26 cellular contexts compared by ENCODE assay signal in the genomic region with DNA sequence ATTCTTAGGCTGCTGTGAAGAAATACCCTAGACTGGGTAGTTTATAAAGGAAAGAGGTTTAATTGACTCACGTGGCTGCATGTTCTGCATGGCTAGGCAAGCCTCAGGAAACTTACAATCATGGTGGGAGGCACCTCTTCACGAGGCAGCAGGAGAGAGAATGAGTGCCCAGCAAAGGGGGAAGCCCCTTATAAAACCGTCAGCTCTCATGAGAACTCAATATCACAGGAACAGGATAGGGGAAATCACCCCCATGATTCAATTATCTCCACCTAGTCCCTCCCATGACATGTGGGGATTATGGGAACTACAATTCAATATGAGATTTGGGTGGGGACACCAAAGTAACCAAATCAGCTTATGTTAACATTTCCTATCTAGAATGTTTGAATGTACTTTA.
"Had no signal": no experiment of that assay in that cellular context is flagged by ENCODE, and none has a peak within 500 bp of the region (broad histone marks: within the 10 kb centered on the region; RNA-seq: fewer than 3 reads in every experiment).

No MANE protein-coding gene starts in this region.

- H3K36me3 Mint-ChIP-seq: activated naive CD4-positive, alpha-beta T cell treated with anti-CD3 and anti-CD28 coated beads, Interleukin-2, amount 10 ng/mL, durations not matched to agents 7 days and 5 days; activated naive CD4-positive, alpha-beta T cell treated with anti-CD3 and anti-CD28 coated beads, Interleukin-2, amount 50 U/mL, for 72 hours; activated naive CD8-positive, alpha-beta T cell treated with anti-CD3 and anti-CD28 coated beads, Interleukin-2, amount 10 ng/mL, durations not matched to agents 7 days and 5 days; brain; T-cell had no signal

- H3K4me3 Mint-ChIP-seq: activated CD4-positive, alpha-beta T cell treated with anti-CD3 and anti-CD28 coated beads for 36 hours; activated CD4-positive, alpha-beta T cell treated with anti-CD3 and anti-CD28 coated beads, Interleukin-2, amount 10 ng/mL, durations not matched to agents 7 days and 5 days; activated CD8-positive, alpha-beta T cell treated with anti-CD3 and anti-CD28 coated beads for 36 hours; activated naive CD4-positive, alpha-beta T cell treated with anti-CD3 and anti-CD28 coated beads, Interleukin-2, amount 10 ng/mL, durations not matched to agents 7 days and 5 days; activated naive CD8-positive, alpha-beta T cell treated with anti-CD3 and anti-CD28 coated beads, Interleukin-2, amount 10 ng/mL, durations not matched to agents 7 days and 5 days; activated T-cell treated with anti-CD3 and anti-CD28 coated beads, Interleukin-2, amount 50 U/mL, for 4 hours; brain; T-cell had no signal

- H3K9me3 Mint-ChIP-seq: brain had no signal

- ATAC-seq: activated CD4-positive, alpha-beta T cell treated with anti-CD3 and anti-CD28 coated beads for 36 hours; activated CD8-positive, alpha-beta T cell treated with anti-CD3 and anti-CD28 coated beads for 36 hours; activated naive CD4-positive, alpha-beta T cell treated with anti-CD3 and anti-CD28 coated beads, Interleukin-2, amount 50 U/mL, for 72 hours; activated T-cell treated with anti-CD3 and anti-CD28 coated beads, Interleukin-2, amount 50 U/mL, for 4 hours; gastroesophageal sphincter; heart right ventricle; T-cell had no signal

- H3K27ac Mint-ChIP-seq: activated CD4-positive, alpha-beta T cell treated with anti-CD3 and anti-CD28 coated beads, Interleukin-2, amount 10 ng/mL, durations not matched to agents 7 days and 5 days; activated naive CD4-positive, alpha-beta T cell treated with anti-CD3 and anti-CD28 coated beads, Interleukin-2, amount 10 ng/mL, durations not matched to agents 7 days and 5 days; activated naive CD4-positive, alpha-beta T cell treated with anti-CD3 and anti-CD28 coated beads, Interleukin-2, amount 50 U/mL, for 72 hours; activated naive CD8-positive, alpha-beta T cell treated with anti-CD3 and anti-CD28 coated beads, Interleukin-2, amount 10 ng/mL, durations not matched to agents 7 days and 5 days; brain; T-cell had no signal

- DNase-seq: activated CD4-positive, alpha-beta T cell treated with anti-CD3 and anti-CD28 coated beads for 36 hours; activated CD4-positive, alpha-beta T cell treated with anti-CD3 and anti-CD28 coated beads, Interleukin-2, amount 10 ng/mL, durations not matched to agents 7 days and 5 days; activated CD4-positive, alpha-beta T cell treated with anti-CD3 and anti-CD28 coated beads, Interleukin-2, amount 50 U/mL, for 4 hours; activated CD4-positive, CD25-positive, alpha-beta regulatory T cell; activated CD4-positive, CD25-positive, alpha-beta regulatory T cell treated with anti-CD3 and anti-CD28 coated beads, Interleukin-2, amount 50 U/mL, for 72 hours; activated CD8-positive, alpha-beta memory T cell treated with anti-CD3 and anti-CD28 coated beads for 24 hours; activated CD8-positive, alpha-beta T cell treated with anti-CD3 and anti-CD28 coated beads for 36 hours; activated gamma-delta T cell; activated naive CD4-positive, alpha-beta T cell; activated naive CD4-positive, alpha-beta T cell treated with anti-CD3 and anti-CD28 coated beads, Interleukin-2, amount 10 ng/mL, durations not matched to agents 7 days and 5 days; activated naive CD8-positive, alpha-beta T cell treated with anti-CD3 and anti-CD28 coated beads, Interleukin-2, amount 10 ng/mL, durations not matched to agents 7 days and 5 days; activated T-cell treated with anti-CD3 and anti-CD28 coated beads, Interleukin-2, amount 50 U/mL, for 4 hours; central memory CD4-positive, alpha-beta T cell; cerebellar nuclear complex; colonic mucosa; effector CD8-positive, alpha-beta T cell; esophagus squamous epithelium; foreskin melanocyte; heart right ventricle; T-cell; T-helper 2 cell had no signal

- FAIRE-seq: endometrium, endothelial cell of umbilical vein had no signal

- H3K27me3 Mint-ChIP-seq: activated CD4-positive, alpha-beta T cell treated with anti-CD3 and anti-CD28 coated beads for 36 hours; activated CD4-positive, alpha-beta T cell treated with anti-CD3 and anti-CD28 coated beads, Interleukin-2, amount 10 ng/mL, durations not matched to agents 7 days and 5 days; activated CD8-positive, alpha-beta T cell treated with anti-CD3 and anti-CD28 coated beads for 36 hours; activated naive CD4-positive, alpha-beta T cell treated with anti-CD3 and anti-CD28 coated beads, Interleukin-2, amount 10 ng/mL, durations not matched to agents 7 days and 5 days; activated naive CD8-positive, alpha-beta T cell treated with anti-CD3 and anti-CD28 coated beads, Interleukin-2, amount 10 ng/mL, durations not matched to agents 7 days and 5 days; brain; T-cell had no signal
